ENCODE assay signal across 22 cellular contexts in genomic region chr6:24240943-24241342, GRCh38.
DNase-seq lines count a peak whose midpoint lies in the region; ATAC-seq and TF ChIP-seq lines count a peak whose summit lies in the region.
"Had no signal": no experiment of that assay in that cellular context is flagged by ENCODE, and none has a peak within 500 bp of the region (broad histone marks: within the 10 kb centered on the region; RNA-seq: fewer than 3 reads in every experiment).

No MANE protein-coding gene starts in this region.

- H3K36me3 ChIP-seq in body of pancreas (replicated peaks in 1 of 2; ENCODE audit: insufficient read depth in 1 of 2, low read depth in 2 of 2) = no peaks in the 10 kb centered on the region
- no peaks in the 10 kb centered on the region for H3K36me3 ChIP-seq in mucosa of descending colon (ENCODE audit: low read depth)
- H3K36me3 ChIP-seq in transverse colon = no peaks in the 10 kb centered on the region
- H3K36me3 ChIP-seq in gastroesophageal sphincter = no peaks in the 10 kb centered on the region
- H3K36me3 ChIP-seq: BE2C; BLaER1 treated with 17β-estradiol and CSF1 and Interleukin-3, amounts not matched to agents 10 nM and 100 nM had no signal

- H3K4me3 ChIP-seq in body of pancreas (no peak overlapping the region), mucosa of descending colon (no peak overlapping the region), transverse colon (no peak overlapping the region), gastroesophageal sphincter (no peak overlapping the region)
- H3K4me3 ChIP-seq: A549; BLaER1 treated with 17β-estradiol and CSF1 and Interleukin-3, amounts not matched to agents 10 nM and 100 nM had no signal

- CTCF ChIA-PET in Calu3 (lab: Charles Lee) = interaction anchor here (0.5 to 1.2 kb wide), 5 partner anchors 13 to 227 kb away, joined by 3 to 6 read pairs (median 4); no protein-coding TSS in a partner anchor

- TF ChIP-seq POLR2A in body of pancreas (IDR thresholded peaks at IDR 0.05) (no peak), transverse colon (IDR thresholded peaks at IDR 0.05) (no peak), gastroesophageal sphincter (IDR thresholded peaks at IDR 0.05) (no peak)

- no peaks in the 10 kb centered on the region for H3K27me3 Mint-ChIP-seq in Calu3 (ENCODE audit: unreplicated experiment)

- peak overlapping the region; percentile 5 for H3K4me3 Mint-ChIP-seq in Calu3 (ENCODE audit: low read depth, unreplicated experiment)
- H3K4me3 Mint-ChIP-seq: CD14-positive monocyte; CD4-positive, alpha-beta T cell; CD8-positive, alpha-beta memory T cell had no signal

- peaks cover 24% of the 10 kb centered on the region for H3K4me1 ChIP-seq in body of pancreas
- H3K4me1 ChIP-seq in mucosa of descending colon (ENCODE audit: low read depth) = no peaks in the 10 kb centered on the region
- H3K4me1 ChIP-seq in transverse colon = peaks cover 0 to 5% (median 1%) of the 10 kb centered on the region in 4 donors
- no peaks in the 10 kb centered on the region for H3K4me1 ChIP-seq in gastroesophageal sphincter
- H3K4me1 ChIP-seq: A549, BE2C had no signal

- H3K9me3 Mint-ChIP-seq in Calu3 (ENCODE audit: low read depth, unreplicated experiment) = peaks cover 3% of the 10 kb centered on the region

- ATAC-seq in body of pancreas (peak; percentile 80), mucosa of descending colon (peak; percentile 90), gastroesophageal sphincter (no peak)
- ATAC-seq: A549 had no signal

- no TSS peak for BruUV-seq in Calu3 (replicated peaks; lab: Mats Ljungman, UMichigan)

- H3K9me3 ChIP-seq in body of pancreas = no peaks in the 10 kb centered on the region
- no peaks in the 10 kb centered on the region for H3K9me3 ChIP-seq in mucosa of descending colon
- H3K9me3 ChIP-seq in transverse colon = no peaks in the 10 kb centered on the region
- no peaks in the 10 kb centered on the region for H3K9me3 ChIP-seq in gastroesophageal sphincter
- H3K9me3 ChIP-seq: A549; BE2C; BLaER1 treated with 17β-estradiol and CSF1 and Interleukin-3, amounts not matched to agents 10 nM and 100 nM had no signal

- no peaks in the 10 kb centered on the region for H3K27me3 ChIP-seq in body of pancreas
- H3K27me3 ChIP-seq in transverse colon = no peaks in the 10 kb centered on the region
- H3K27me3 ChIP-seq in gastroesophageal sphincter = no peaks in the 10 kb centered on the region
- H3K27me3 ChIP-seq: BE2C; BLaER1 treated with 17β-estradiol and CSF1 and Interleukin-3, amounts not matched to agents 10 nM and 100 nM had no signal

- 17 to 23% methylated on average over 2 of the region's 2 CpGs for WGBS in body of pancreas, 2 donors
- 50 to 51% methylated on average over 1 to 2 of the region's 2 CpGs for WGBS in transverse colon (ENCODE audit: low coverage in 1 of 2), 2 donors
- WGBS in gastroesophageal sphincter (ENCODE audit: low coverage in 1 of 2), 2 donors = 54 to 60% methylated on average over 2 of the region's 2 CpGs

- TF ChIP-seq EP300 in transverse colon (IDR thresholded peaks at IDR 0.05; ENCODE audit: low read depth) = no peak
- TF ChIP-seq EP300 in gastroesophageal sphincter (IDR thresholded peaks at IDR 0.05) = no peak

- DNase-seq in Calu3 (no peak), body of pancreas (peak in 1 of 4 donors; percentile 10), mucosa of descending colon (peak in 1 of 3 donors; percentile 36), transverse colon (peak; percentile 13), hepatic stellate cell (ENCODE audit: low spot score) (no peak), NCI-H187 (lab: John Stamatoyannopoulos, UW) (no peak)
- DNase-seq: 8988T; ACHN; AML-193; BE2C; CD4-positive, alpha-beta T cell; CD8-positive, alpha-beta memory T cell; DMS53; DMS79 treated with DMSO at 0.1 percent for 48 hours; GF-D8; GOT3; H7; HCEC 1CT had no signal

- intact Hi-C loops in Calu3 (cut with micrococcal nuclease; ENCODE audit: unreplicated experiment) (no loop called here), body of pancreas (cut with DNase I) (no loop called here), mucosa of descending colon (cut with DNase I, micrococcal nuclease) (no loop called here), transverse colon (cut with DNase I; ENCODE audit: low total_unique reads) (no loop called here)

- H3K27ac Mint-ChIP-seq in Calu3 (ENCODE audit: unreplicated experiment) = no peak overlapping the region
- H3K27ac Mint-ChIP-seq: CD14-positive monocyte; CD4-positive, alpha-beta T cell; CD8-positive, alpha-beta memory T cell had no signal

- H3K36me3 Mint-ChIP-seq in Calu3 (ENCODE audit: insufficient read depth, unreplicated experiment) = peaks cover 22% of the 10 kb centered on the region
- H3K36me3 Mint-ChIP-seq: CD14-positive monocyte; CD8-positive, alpha-beta memory T cell had no signal

- peaks cover 40% of the 10 kb centered on the region for H3K4me1 Mint-ChIP-seq in Calu3 (ENCODE audit: low read depth, unreplicated experiment)
- H3K4me1 Mint-ChIP-seq: CD8-positive, alpha-beta memory T cell had no signal

- H3K27ac ChIP-seq in body of pancreas (peak overlapping the region in 3 of 4 donors; percentile 22 to 50 (median 28)), transverse colon (peak overlapping the region in 2 of 4 donors; percentile 12 to 31), gastroesophageal sphincter (no peak overlapping the region)
- H3K27ac ChIP-seq: A549; BLaER1 treated with 17β-estradiol and CSF1 and Interleukin-3, amounts not matched to agents 10 nM and 100 nM had no signal

- TF ChIP-seq CTCF in Calu3 (IDR thresholded peaks at IDR 0.05; ENCODE audit: unreplicated experiment) = no peak
- TF ChIP-seq CTCF in body of pancreas (IDR thresholded peaks at IDR 0.05) = no peak
- no peak for TF ChIP-seq CTCF in mucosa of descending colon (IDR thresholded peaks at IDR 0.05)
- no peak for TF ChIP-seq CTCF in transverse colon (IDR thresholded peaks at IDR 0.05)
- no peak for TF ChIP-seq CTCF in gastroesophageal sphincter (IDR thresholded peaks at IDR 0.05)

- in situ Hi-C loops in transverse colon (cut with MboI; ENCODE audit: low pct_ligation_motif_present in 1 of 4, low pct_unique_long_range_greater_than_20kb in 1 of 4, low sequenced_read_pairs in 3 of 4) = no loop called here

Comparison
In these comparisons a context has a peak if more than half of its experiments do, and no peak if none do; other contexts are left out.
1. H3K27ac ChIP-seq: peak in body of pancreas (3 of 4); none in gastroesophageal sphincter (0 of 4).